ENCODE assay signal across 19 cellular contexts in the genomic region with DNA sequence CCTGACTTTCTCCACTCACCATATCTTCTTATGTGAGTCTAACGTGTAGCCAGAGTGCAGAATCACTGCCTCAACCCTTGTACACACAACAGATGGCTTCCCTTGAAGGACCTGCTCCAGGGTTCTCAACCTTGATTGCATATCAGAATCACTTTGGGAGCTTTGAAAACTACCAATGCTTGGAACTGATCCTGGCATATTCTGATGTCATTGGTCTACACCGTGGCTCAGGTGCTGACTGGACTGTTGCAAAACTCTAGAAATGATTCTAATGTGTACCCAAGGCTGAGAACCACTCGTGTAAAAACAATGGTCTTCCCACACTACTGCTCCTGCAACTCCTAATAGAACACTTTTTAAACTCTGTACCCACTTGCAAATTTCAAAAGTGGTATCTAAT. TPM values are rescaled to one million over a fixed set of nuclear protein-coding genes. Genes with fewer than 3 reads are reported as not detected.
A peak's percentile ranks its signal among the peaks of the same experiment; 100 is the strongest.
DNase-seq lines count a peak whose midpoint lies in the region; ATAC-seq and TF ChIP-seq lines count a peak whose summit lies in the region.
"Had no signal": no experiment of that assay in that cellular context is flagged by ENCODE, and none has a peak within 500 bp of the region (broad histone marks: within the 10 kb centered on the region; RNA-seq: fewer than 3 reads in every experiment).

No MANE protein-coding gene starts in this region.

- no peaks in the 10 kb centered on the region for H3K9me3 ChIP-seq in esophagus muscularis mucosa
- H3K9me3 ChIP-seq in lower lobe of right lung = no peaks in the 10 kb centered on the region
- H3K9me3 ChIP-seq: A549; BE2C; BLaER1 treated with 17β-estradiol and CSF1 and Interleukin-3, amounts not matched to agents 10 nM and 100 nM; HAP-1 had no signal

- TF ChIP-seq EP300 in esophagus muscularis mucosa (IDR thresholded peaks at IDR 0.05) = no peak

- H3K4me3 ChIP-seq in esophagus muscularis mucosa (no peak overlapping the region), lower lobe of right lung (no peak overlapping the region)
- H3K4me3 ChIP-seq: A549; BLaER1 treated with 17β-estradiol and CSF1 and Interleukin-3, amounts not matched to agents 10 nM and 100 nM; HAP-1 had no signal

- H3K36me3 ChIP-seq in esophagus muscularis mucosa (no peaks in the 10 kb centered on the region), lower lobe of right lung (no peaks in the 10 kb centered on the region)
- H3K36me3 ChIP-seq: BE2C; BLaER1 treated with 17β-estradiol and CSF1 and Interleukin-3, amounts not matched to agents 10 nM and 100 nM; HAP-1 had no signal

- intact Hi-C loops in esophagus muscularis mucosa (cut with DNase I) = no loop called here
- intact Hi-C loops in lower lobe of right lung (cut with DNase I) = no loop called here

- H3K4me1 ChIP-seq in esophagus muscularis mucosa (no peaks in the 10 kb centered on the region), lower lobe of right lung (no peaks in the 10 kb centered on the region)
- H3K4me1 ChIP-seq: A549; BE2C; BLaER1 treated with 17β-estradiol and CSF1 and Interleukin-3, amounts not matched to agents 10 nM and 100 nM; HAP-1 had no signal

- DNase-seq in DMS53 (lab: John Stamatoyannopoulos, UW) (peak; percentile 51), esophagus muscularis mucosa (ENCODE audit: extremely low spot score) (peak; percentile 55), lower lobe of right lung (no peak), KBM-7 (no peak)
- DNase-seq: 8988T; ACHN; AML-193; BE2C; CD4-positive, alpha-beta T cell; CD8-positive, alpha-beta memory T cell; DMS 273 treated with DMSO at 0.1 percent for 48 hours; DND-41; GOT3; HFFc6 had no signal

- in situ Hi-C loops in KBM-7 (cut with MboI; ENCODE audit: low pct_unique_long_range_greater_than_20kb, low sequenced_read_pairs) = no loop called here

- H3K27ac ChIP-seq in esophagus muscularis mucosa (replicated peaks in 1 of 4) (no peak overlapping the region), lower lobe of right lung (no peak overlapping the region)
- H3K27ac ChIP-seq: A549; BLaER1 treated with 17β-estradiol and CSF1 and Interleukin-3, amounts not matched to agents 10 nM and 100 nM had no signal

- no peak for TF ChIP-seq POLR2A in esophagus muscularis mucosa (IDR thresholded peaks at IDR 0.05; ENCODE audit: low read depth)

- TF ChIP-seq CTCF in esophagus muscularis mucosa (IDR thresholded peaks at IDR 0.05) (no peak), lower lobe of right lung (IDR thresholded peaks at IDR 0.05) (no peak)

- H3K27me3 ChIP-seq in esophagus muscularis mucosa (peaks cover 0 to 3% (median 0%) of the 10 kb centered on the region in 4 donors), lower lobe of right lung (ENCODE audit: low read depth) (no peaks in the 10 kb centered on the region)
- H3K27me3 ChIP-seq: BE2C; BLaER1 treated with 17β-estradiol and CSF1 and Interleukin-3, amounts not matched to agents 10 nM and 100 nM had no signal

- WGBS in esophagus muscularis mucosa = 43% methylated on average over 3 of the region's 3 CpGs

- ATAC-seq in lower lobe of right lung (peak; percentile 61 to 73), HG02884 (IDR thresholded peaks at IDR 0.05; ENCODE audit: unreplicated experiment) (no peak), HG02759 (IDR thresholded peaks at IDR 0.05; ENCODE audit: unreplicated experiment) (no peak)
- ATAC-seq: A549 had no signal

RNA-seq across cellular contexts. Expression of gene TMEM132D, which starts 18.5 kb away (rescaled TPM):
- under 1 TPM in 1 of 4 donors, not detected in 3; 0.17 TPM for total RNA-seq in esophagus muscularis mucosa
- total RNA-seq in lower lobe of right lung = 0.06 TPM
- total RNA-seq: CD4-positive, alpha-beta T cell; CD8-positive, alpha-beta memory T cell; HFFc6 had no signal

Comparison
In these comparisons a context has a peak if more than half of its experiments do, and no peak if none do; other contexts are left out.
1. DNase-seq: peak in DMS53 (single experiment) and esophagus muscularis mucosa (single experiment); none in lower lobe of right lung (single experiment) and KBM-7 (single experiment).
2. ATAC-seq: peak in lower lobe of right lung (2 of 2); none in HG02884 (single experiment) and HG02759 (single experiment).